In genomic region chr6:118598324-118598723, GRCh38 we compare ENCODE assay signal across 20 cellular contexts. TPM values are rescaled to one million over a fixed set of nuclear protein-coding genes. Genes with fewer than 3 reads are reported as not detected.
DNase-seq lines count a peak whose midpoint lies in the region; ATAC-seq lines count a peak whose summit lies in the region.
"Had no signal": no experiment of that assay in that cellular context is flagged by ENCODE, and none has a peak within 500 bp of the region (broad histone marks: within the 10 kb centered on the region; RNA-seq: fewer than 3 reads in every experiment).

No MANE protein-coding gene starts in this region.

- peaks cover 10% of the 10 kb centered on the region for H3K9me3 Mint-ChIP-seq in activated naive CD4-positive, alpha-beta T cell treated with anti-CD3 and anti-CD28 coated beads, Interleukin-2, amount 50 U/mL, for 24 hours
- peaks cover 2% of the 10 kb centered on the region for H3K9me3 Mint-ChIP-seq in activated naive CD4-positive, alpha-beta T cell treated with anti-CD3 and anti-CD28 coated beads, Interleukin-2, amount 10 ng/mL, durations not matched to agents 7 days and 5 days
- H3K9me3 Mint-ChIP-seq in stimulated activated naive CD8-positive, alpha-beta T cell treated with anti-CD3 and anti-CD28 coated beads, Interleukin-15, Interleukin-2, amounts not matched to agents 100 ng/mL and 50 ng/mL, for 24 hours, result peaks cover 10% of the 10 kb centered on the region
- H3K9me3 Mint-ChIP-seq in stimulated activated naive CD8-positive, alpha-beta T cell treated with anti-CD3 and anti-CD28 coated beads, Interleukin-15, amount 100 ng/mL, for 72 hours, result peaks cover 10 to 20% of the 10 kb centered on the region in 2 donors

- CTCF ChIA-PET in activated naive CD4-positive, alpha-beta T cell treated with anti-CD3 and anti-CD28 coated beads, Interleukin-2, amount 10 ng/mL, durations not matched to agents 7 days and 5 days (lab: Charles Lee), result interaction anchor here (1.0 to 2.0 kb wide), 3 partner anchors 13 to 202 kb away, joined by 3 to 5 read pairs (median 3); no protein-coding TSS in a partner anchor

- H3K27ac Mint-ChIP-seq in activated naive CD4-positive, alpha-beta T cell treated with anti-CD3 and anti-CD28 coated beads, Interleukin-2, amount 50 U/mL, for 24 hours, result peak overlapping the region; percentile 57
- H3K27ac Mint-ChIP-seq in activated naive CD4-positive, alpha-beta T cell treated with anti-CD3 and anti-CD28 coated beads, Interleukin-2, amount 10 ng/mL, durations not matched to agents 7 days and 5 days, result no peak overlapping the region
- H3K27ac Mint-ChIP-seq in stimulated activated naive CD8-positive, alpha-beta T cell treated with anti-CD3 and anti-CD28 coated beads, Interleukin-15, Interleukin-2, amounts not matched to agents 100 ng/mL and 50 ng/mL, for 24 hours, result peak overlapping the region; percentile 53
- peak overlapping the region in 1 of 2 donors; percentile 28 for H3K27ac Mint-ChIP-seq in stimulated activated naive CD8-positive, alpha-beta T cell treated with anti-CD3 and anti-CD28 coated beads, Interleukin-15, amount 100 ng/mL, for 72 hours

- intact Hi-C loops in left ventricle myocardium superior (cut with micrococcal nuclease), result no loop called here

- no peaks in the 10 kb centered on the region for H3K27me3 Mint-ChIP-seq in activated naive CD4-positive, alpha-beta T cell treated with anti-CD3 and anti-CD28 coated beads, Interleukin-2, amount 50 U/mL, for 24 hours
- H3K27me3 Mint-ChIP-seq in activated naive CD4-positive, alpha-beta T cell treated with anti-CD3 and anti-CD28 coated beads, Interleukin-2, amount 10 ng/mL, durations not matched to agents 7 days and 5 days, result no peaks in the 10 kb centered on the region
- H3K27me3 Mint-ChIP-seq in stimulated activated naive CD8-positive, alpha-beta T cell treated with anti-CD3 and anti-CD28 coated beads, Interleukin-15, Interleukin-2, amounts not matched to agents 100 ng/mL and 50 ng/mL, for 24 hours, result no peaks in the 10 kb centered on the region
- H3K27me3 Mint-ChIP-seq in stimulated activated naive CD8-positive, alpha-beta T cell treated with anti-CD3 and anti-CD28 coated beads, Interleukin-15, amount 100 ng/mL, for 72 hours, result no peaks in the 10 kb centered on the region
- H3K27me3 Mint-ChIP-seq: CD4-positive, CD25-positive, alpha-beta regulatory T cell had no signal

- peaks cover 31% of the 10 kb centered on the region for H3K36me3 Mint-ChIP-seq in activated naive CD4-positive, alpha-beta T cell treated with anti-CD3 and anti-CD28 coated beads, Interleukin-2, amount 50 U/mL, for 24 hours
- H3K36me3 Mint-ChIP-seq in activated naive CD4-positive, alpha-beta T cell treated with anti-CD3 and anti-CD28 coated beads, Interleukin-2, amount 10 ng/mL, durations not matched to agents 7 days and 5 days, result peaks cover 47% of the 10 kb centered on the region
- peaks cover 57% of the 10 kb centered on the region for H3K36me3 Mint-ChIP-seq in stimulated activated naive CD8-positive, alpha-beta T cell treated with anti-CD3 and anti-CD28 coated beads, Interleukin-15, Interleukin-2, amounts not matched to agents 100 ng/mL and 50 ng/mL, for 24 hours (ENCODE audit: low read depth)

- no peak for ATAC-seq in stimulated activated naive CD8-positive, alpha-beta T cell treated with anti-CD3 and anti-CD28 coated beads, Interleukin-15, amount 100 ng/mL, for 72 hours
- peak; percentile 70 for ATAC-seq in left ventricle myocardium superior

- peaks cover 66% of the 10 kb centered on the region for H3K4me1 Mint-ChIP-seq in activated naive CD4-positive, alpha-beta T cell treated with anti-CD3 and anti-CD28 coated beads, Interleukin-2, amount 50 U/mL, for 24 hours
- peaks cover 2% of the 10 kb centered on the region for H3K4me1 Mint-ChIP-seq in activated naive CD4-positive, alpha-beta T cell treated with anti-CD3 and anti-CD28 coated beads, Interleukin-2, amount 10 ng/mL, durations not matched to agents 7 days and 5 days
- H3K4me1 Mint-ChIP-seq in stimulated activated naive CD8-positive, alpha-beta T cell treated with anti-CD3 and anti-CD28 coated beads, Interleukin-15, Interleukin-2, amounts not matched to agents 100 ng/mL and 50 ng/mL, for 24 hours (ENCODE audit: low read depth), result peaks cover 44% of the 10 kb centered on the region
- peaks cover 30% of the 10 kb centered on the region for H3K4me1 Mint-ChIP-seq in stimulated activated naive CD8-positive, alpha-beta T cell treated with anti-CD3 and anti-CD28 coated beads, Interleukin-15, amount 100 ng/mL, for 72 hours

- no peak for DNase-seq in activated naive CD4-positive, alpha-beta T cell treated with anti-CD3 and anti-CD28 coated beads, Interleukin-2, amount 10 ng/mL, durations not matched to agents 7 days and 5 days
- no peak for DNase-seq in stimulated activated naive CD8-positive, alpha-beta T cell treated with anti-CD3 and anti-CD28 coated beads, Interleukin-15, amount 100 ng/mL, for 72 hours
- DNase-seq in left ventricle myocardium superior (no peak), NCI-H2107 (lab: John Stamatoyannopoulos, UW) (no peak), DMS 273 treated with DMSO at 0.1 percent for 48 hours (lab: John Stamatoyannopoulos, UW) (no peak)
- DNase-seq: CD4-positive, CD25-positive, alpha-beta regulatory T cell; COR-L47; KBM-7; MG63; NCI-H2029; NCI-H2227 treated with DMSO at 0.1 percent for 48 hours; NCI-H526 treated with DMSO at 0.1 percent for 48 hours; PC-9; RPMI8226; SHP77 treated with DMSO at 0.1 percent for 48 hours had no signal

- H3K4me3 Mint-ChIP-seq in activated naive CD4-positive, alpha-beta T cell treated with anti-CD3 and anti-CD28 coated beads, Interleukin-2, amount 50 U/mL, for 24 hours, result no peak overlapping the region
- no peak overlapping the region for H3K4me3 Mint-ChIP-seq in activated naive CD4-positive, alpha-beta T cell treated with anti-CD3 and anti-CD28 coated beads, Interleukin-2, amount 10 ng/mL, durations not matched to agents 7 days and 5 days
- no peak overlapping the region for H3K4me3 Mint-ChIP-seq in stimulated activated naive CD8-positive, alpha-beta T cell treated with anti-CD3 and anti-CD28 coated beads, Interleukin-15, Interleukin-2, amounts not matched to agents 100 ng/mL and 50 ng/mL, for 24 hours
- H3K4me3 Mint-ChIP-seq in stimulated activated naive CD8-positive, alpha-beta T cell treated with anti-CD3 and anti-CD28 coated beads, Interleukin-15, amount 100 ng/mL, for 72 hours, result no peak overlapping the region
- H3K4me3 Mint-ChIP-seq: CD4-positive, CD25-positive, alpha-beta regulatory T cell had no signal

RNA-seq across cellular contexts. Expression of gene PLN, which starts 50.2 kb away (rescaled TPM):
- total RNA-seq in left ventricle myocardium superior, result 2,753 TPM
- total RNA-seq: CD4-positive, CD25-positive, alpha-beta regulatory T cell; H7; LHCN-M2; NCI-H460; PC-9 had no signal

RNA-seq across cellular contexts. Expression of gene CEP85L, which starts 53.1 kb away (rescaled TPM):
- 14.5 TPM for total RNA-seq in left ventricle myocardium superior
